1 cellular context compared by ENCODE assay signal in genomic region chr6:143063631-143064030, GRCh38.
TF ChIP-seq lines count a peak whose summit lies in the region.

No MANE protein-coding gene starts in this region.

TF ChIP-seq in HepG2, 621 proteins besides CTCF, POLR2A, EP300 and RAD21 (continued from another document):
- peak; percentile 53; the same call in 1 of the 2 replicates for TF ChIP-seq PRDM15 (CRISPR knock-in tag; IDR thresholded peaks at IDR 0.05)
